ENCODE assay signal across 23 cellular contexts in genomic region chr6:107830060-107830459, GRCh38. TPM values are rescaled to one million over a fixed set of nuclear protein-coding genes. Genes with fewer than 3 reads are reported as not detected.
"Had no signal": no experiment of that assay in that cellular context is flagged by ENCODE, and none has a peak within 500 bp of the region (broad histone marks: within the 10 kb centered on the region; RNA-seq: fewer than 3 reads in every experiment).

No MANE protein-coding gene starts in this region.

- H3K4me3 Mint-ChIP-seq: naive thymus-derived CD8-positive, alpha-beta T cell; type B pancreatic cell had no signal

- H3K27ac ChIP-seq: dorsolateral prefrontal cortex, heart left ventricle, right atrium auricular region, sigmoid colon, skin epidermis, thyroid gland had no signal

- H3K9me3 ChIP-seq: heart left ventricle, mucosa of descending colon, right atrium auricular region, sigmoid colon, thyroid gland had no signal

- H3K4me3 ChIP-seq: dorsolateral prefrontal cortex, heart left ventricle, mucosa of descending colon, right atrium auricular region, sigmoid colon, skin epidermis, thyroid gland had no signal

- H3K9me3 Mint-ChIP-seq: naive thymus-derived CD8-positive, alpha-beta T cell; type B pancreatic cell had no signal

- H3K36me3 Mint-ChIP-seq: naive thymus-derived CD8-positive, alpha-beta T cell; type B pancreatic cell had no signal

- H3K27me3 Mint-ChIP-seq: naive thymus-derived CD8-positive, alpha-beta T cell; type B pancreatic cell had no signal

- H3K4me1 ChIP-seq: heart left ventricle, right atrium auricular region, sigmoid colon, thyroid gland had no signal

- H3K27me3 ChIP-seq: right atrium auricular region, sigmoid colon, thyroid gland had no signal

- H3K36me3 ChIP-seq: heart left ventricle, right atrium auricular region, sigmoid colon, thyroid gland had no signal

- H3K27ac Mint-ChIP-seq: type B pancreatic cell had no signal

- DNase-seq: cortex of kidney; dorsolateral prefrontal cortex; effector CD8-positive, alpha-beta T cell; heart left ventricle; hippocampal formation; kidney glomerular epithelial cell; mucosa of descending colon; naive thymus-derived CD8-positive, alpha-beta T cell; posterior cingulate gyrus; sigmoid colon; stimulated activated CD4-positive, alpha-beta T cell treated with anti-CD3 and anti-CD28 coated beads, Interleukin-2, amount 100 ng/mL, for 24 hours; stimulated activated CD4-positive, alpha-beta T cell treated with anti-CD3 and anti-CD28 coated beads, Interleukin-4, amount 100 ng/mL, for 4 hours; stimulated activated naive CD4-positive, alpha-beta T cell treated with Interleukin-2 at 50 U/mL for 16 hours; thyroid gland had no signal

- ATAC-seq: esophagus mucosa; heart left ventricle; mucosa of descending colon; naive thymus-derived CD8-positive, alpha-beta T cell had no signal

RNA-seq across cellular contexts. Expression of gene SCML4, which starts 5.9 kb away (rescaled TPM):
- total RNA-seq: fibroblast of lung, glomerular endothelial cell, lung microvascular endothelial cell, osteocyte, pulmonary artery endothelial cell had no signal
